ENCODE assay signal across 31 cellular contexts in the genomic region with DNA sequence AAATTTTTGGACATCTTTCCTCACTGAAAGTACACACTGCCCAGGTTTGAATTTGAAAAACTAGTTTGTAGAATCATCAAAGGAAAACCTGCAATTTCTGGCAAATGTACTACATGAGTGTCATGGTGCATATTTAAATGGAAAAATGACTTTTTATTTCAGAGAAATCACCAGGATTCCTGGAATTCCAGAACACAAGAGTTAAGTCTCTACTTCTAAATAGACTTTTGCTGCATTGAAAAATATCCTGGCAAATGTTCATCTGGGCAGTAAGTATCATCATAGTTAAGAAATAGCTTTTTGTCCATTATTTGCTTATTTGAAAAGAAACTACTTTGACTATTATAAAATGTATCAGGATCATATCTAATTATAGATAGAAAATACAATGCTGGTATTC.
"Had no signal": no experiment of that assay in that cellular context is flagged by ENCODE, and none has a peak within 500 bp of the region (broad histone marks: within the 10 kb centered on the region; RNA-seq: fewer than 3 reads in every experiment).

No MANE protein-coding gene starts in this region.

- H3K27ac ChIP-seq: adrenal gland, ascending aorta, colonic mucosa, epithelial cell of prostate, esophagus squamous epithelium, gastroesophageal sphincter, parathyroid adenoma, psoas muscle, transverse colon, VCaP had no signal

- ATAC-seq: gastroesophageal sphincter; left colon; psoas muscle; stimulated activated naive B cell treated with anti-CD40 and anti-IgM and Interleukin-4, amounts not matched to agents 10 μg/mL and 1 μg/mL and 100 μg/mL, for 72 hours had no signal

- DNase-seq: activated CD4-positive, alpha-beta T cell treated with anti-CD3 and anti-CD28 coated beads for 48 hours; activated CD4-positive, alpha-beta T cell treated with anti-CD3 and anti-CD28 coated beads, Interleukin-2, amount 50 U/mL, for 48 hours; activated CD8-positive, alpha-beta memory T cell treated with anti-CD3 and anti-CD28 coated beads for 24 hours; activated effector memory CD4-positive, alpha-beta T cell treated with Interleukin-2 at 50 U/mL for 16 hours; activated naive CD4-positive, alpha-beta T cell treated with Interleukin-2 at 50 U/mL for 16 hours; adrenal gland; central memory CD4-positive, alpha-beta T cell; colonic mucosa; effector CD8-positive, alpha-beta T cell; esophagus squamous epithelium; hippocampal formation; kidney; left colon; mammary epithelial cell; naive B cell; psoas muscle; sigmoid colon; stimulated activated CD4-positive, alpha-beta T cell treated with anti-CD3 and anti-CD28 coated beads, Interleukin-1b, Interleukin-23, amount 100 ng/mL, for 48 hours; stimulated activated CD4-positive, alpha-beta T cell treated with anti-CD3 and anti-CD28 coated beads, Interleukin-4, amount 100 ng/mL, for 4 hours; stimulated activated CD8-positive, alpha-beta memory T cell treated with anti-CD3 and anti-CD28 coated beads, Interleukin-4, amount 100 ng/mL, for 48 hours; stimulated activated naive B cell treated with anti-CD40 and anti-IgM and Interleukin-4, amounts not matched to agents 10 μg/mL and 1 μg/mL and 100 μg/mL, for 72 hours; T-helper 9 cell; transverse colon had no signal

- H3K4me2 ChIP-seq: smooth muscle cell had no signal

- FAIRE-seq: endometrium, kidney, TTC549 had no signal

- H3K36me3 ChIP-seq: adrenal gland, colonic mucosa, sigmoid colon, transverse colon had no signal

- H3K27me3 ChIP-seq: adrenal gland, ascending aorta, colonic mucosa, esophagus squamous epithelium, gastroesophageal sphincter, sigmoid colon, transverse colon had no signal

- H3K9ac ChIP-seq: parathyroid adenoma had no signal

- H2AFZ ChIP-seq: parathyroid adenoma had no signal

- H3K9me3 ChIP-seq: colonic mucosa had no signal

- H3K4me3 ChIP-seq: adrenal gland, ascending aorta, colonic mucosa, esophagus squamous epithelium, gastroesophageal sphincter, psoas muscle, sigmoid colon, smooth muscle cell, transverse colon had no signal

- H3K79me2 ChIP-seq: parathyroid adenoma had no signal

- H3K4me1 ChIP-seq: ascending aorta, colonic mucosa, psoas muscle, transverse colon had no signal
